ENCODE assay signal across 10 cellular contexts in the genomic region with DNA sequence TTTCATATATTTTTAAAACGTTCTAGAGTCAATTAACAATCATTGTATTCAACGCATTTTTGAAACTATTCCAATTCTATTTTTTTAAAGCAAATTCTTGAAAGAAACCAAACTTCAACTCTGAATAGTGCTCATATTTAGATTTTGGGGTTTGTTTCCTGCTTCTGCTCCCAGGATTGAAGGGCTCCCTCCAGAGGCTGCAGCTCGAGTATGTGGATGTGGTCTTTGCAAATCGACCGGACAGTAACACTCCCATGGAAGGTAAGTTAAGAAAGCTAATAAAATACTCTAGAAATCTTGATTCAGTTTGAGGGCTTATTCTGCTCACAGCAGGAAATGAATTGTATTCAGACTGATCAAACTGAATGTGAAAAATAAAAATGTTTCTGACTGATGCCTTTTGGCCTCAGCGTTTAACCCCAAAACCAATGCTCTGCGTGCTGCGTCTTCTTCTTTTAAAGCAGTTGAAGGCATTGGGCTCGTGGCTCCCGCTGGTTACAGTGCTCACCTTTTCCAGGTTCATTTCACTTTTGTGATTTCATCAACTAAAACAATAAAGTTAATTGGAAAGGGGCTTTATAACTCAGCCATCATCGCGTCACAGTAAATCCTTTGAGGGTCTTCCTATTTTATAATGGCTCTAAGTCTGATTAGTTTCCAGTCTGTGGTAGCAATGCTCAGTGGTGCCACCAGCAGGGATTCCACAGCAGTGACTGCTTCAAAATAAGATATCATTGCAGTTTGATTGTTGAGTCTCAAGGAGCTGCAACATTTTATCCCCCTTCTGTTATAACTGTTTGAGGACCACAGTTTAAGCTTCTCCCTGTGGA.
DNase-seq lines count a peak whose midpoint lies in the region; ATAC-seq and TF ChIP-seq lines count a peak whose summit lies in the region.
"Had no signal": no experiment of that assay in that cellular context is flagged by ENCODE, and none has a peak within 500 bp of the region (broad histone marks: within the 10 kb centered on the region; RNA-seq: fewer than 3 reads in every experiment).

No MANE protein-coding gene starts in this region.

- H3K4me1 ChIP-seq in left ventricle myocardium inferior, result peaks cover 4% of the 10 kb centered on the region
- H3K4me1 ChIP-seq in PC-3 (ENCODE audit: insufficient read depth, low read length), result no peaks in the 10 kb centered on the region
- H3K4me1 ChIP-seq in tibial nerve, result peaks cover 0 to 6% (median 0%) of the 10 kb centered on the region in 4 donors
- H3K4me1 ChIP-seq in effector memory CD4-positive, alpha-beta T cell (ENCODE audit: control insufficient read depth, insufficient read depth, low read length, poor library complexity, severe bottlenecking), result no peaks in the 10 kb centered on the region

- H3K27me3 ChIP-seq in left ventricle myocardium inferior (ENCODE audit: low read depth) (no peaks in the 10 kb centered on the region), PC-3 (ENCODE audit: low read length) (peaks cover 25% of the 10 kb centered on the region), tibial nerve (no peaks in the 10 kb centered on the region)
- no peaks in the 10 kb centered on the region for H3K27me3 ChIP-seq in effector memory CD4-positive, alpha-beta T cell (replicated peaks; ENCODE audit: control insufficient read depth, insufficient read depth, low read length, poor library complexity, severe bottlenecking)

- intact Hi-C loops in left ventricle myocardium inferior (cut with micrococcal nuclease), result no loop called here
- intact Hi-C loops in Right ventricle myocardium inferior (cut with DNase I), result no loop called here
- intact Hi-C loops in PC-3 (cut with micrococcal nuclease), result no loop called here

- no peak for ATAC-seq in Right ventricle myocardium inferior
- no peak for ATAC-seq in PC-3
- ATAC-seq: stimulated activated naive B cell treated with anti-CD40 and anti-IgM and Interleukin-4, amounts not matched to agents 10 μg/mL and 1 μg/mL and 100 μg/mL, for 72 hours had no signal

- TF ChIP-seq CTCF in left ventricle myocardium inferior (IDR thresholded peaks at IDR 0.05; ENCODE audit: borderline replicate concordance) (peak; percentile 48), PC-3 (conservative IDR thresholded peaks at IDR 0.05; ENCODE audit: low read depth, low read length) (peak; percentile 47), tibial nerve (IDR thresholded peaks at IDR 0.05) (peak in 4 of 5 experiments; percentile 15 to 43 (median 32))

- no peak for TF ChIP-seq POLR2A in tibial nerve (IDR thresholded peaks at IDR 0.05)

- CTCF ChIA-PET in PC-3 (lab: Charles Lee), result interaction anchor here (1.6 kb wide), 1 partner anchor 35 kb away, joined by 4 read pairs; no protein-coding TSS in a partner anchor

- H3K36me3 ChIP-seq in left ventricle myocardium inferior, result no peaks in the 10 kb centered on the region
- no peaks in the 10 kb centered on the region for H3K36me3 ChIP-seq in PC-3 (ENCODE audit: low read depth, low read length)
- no peaks in the 10 kb centered on the region for H3K36me3 ChIP-seq in tibial nerve
- no peaks in the 10 kb centered on the region for H3K36me3 ChIP-seq in effector memory CD4-positive, alpha-beta T cell (ENCODE audit: control insufficient read depth, insufficient read depth, low read length)

- DNase-seq in left ventricle myocardium inferior (no peak), Right ventricle myocardium inferior (ENCODE audit: missing footprints) (no peak), PC-3 (peak; percentile 22), foreskin melanocyte (peak; percentile 38), tibial nerve (ENCODE audit: low spot score in 2 of 2) (no peak), NCI-H2029 treated with DMSO at 0.1 percent for 48 hours (lab: John Stamatoyannopoulos, UW) (no peak), NCI-H187 (lab: John Stamatoyannopoulos, UW) (no peak)
- DNase-seq in effector memory CD4-positive, alpha-beta T cell, result no peak
- DNase-seq: stimulated activated naive B cell treated with anti-CD40 and anti-IgM and Interleukin-4, amounts not matched to agents 10 μg/mL and 1 μg/mL and 100 μg/mL, for 72 hours had no signal

- no peak overlapping the region for H3K9ac ChIP-seq in PC-3 (ENCODE audit: low read length)

- BruUV-seq in PC-3 (replicated peaks; lab: Mats Ljungman, UMichigan), result no TSS peak

- 47 to 52% methylated on average over 12 of the region's 12 CpGs for WGBS in tibial nerve, 2 donors

- H3K4me3 ChIP-seq in left ventricle myocardium inferior (no peak overlapping the region), PC-3 (ENCODE audit: low read length) (no peak overlapping the region), tibial nerve (no peak overlapping the region)
- H3K4me3 ChIP-seq in effector memory CD4-positive, alpha-beta T cell (ENCODE audit: insufficient read depth, low read depth, low read length, poor library complexity, severe bottlenecking), result no peak overlapping the region
- H3K4me3 ChIP-seq: SK-N-MC had no signal

- H3K9me3 ChIP-seq in left ventricle myocardium inferior (replicated peaks) (no peaks in the 10 kb centered on the region), PC-3 (ENCODE audit: low read length) (no peaks in the 10 kb centered on the region), tibial nerve (no peaks in the 10 kb centered on the region)
- H3K9me3 ChIP-seq in effector memory CD4-positive, alpha-beta T cell (ENCODE audit: control insufficient read depth, low read length), result no peaks in the 10 kb centered on the region

- H3K27ac ChIP-seq in left ventricle myocardium inferior (replicated peaks), result no peak overlapping the region
- no peak overlapping the region for H3K27ac ChIP-seq in PC-3 (ENCODE audit: low read length)
- peak overlapping the region in 1 of 4 donors; percentile 32 for H3K27ac ChIP-seq in tibial nerve
- no peak overlapping the region for H3K27ac ChIP-seq in effector memory CD4-positive, alpha-beta T cell (ENCODE audit: insufficient read depth, low read length, poor library complexity, severe bottlenecking)
- H3K27ac ChIP-seq: SK-N-MC had no signal

- H3F3A ChIP-seq in PC-3 (ENCODE audit: low read length, unreplicated experiment), result no peaks in the 10 kb centered on the region

- H3K4me2 ChIP-seq in PC-3 (ENCODE audit: low read length), result no peak overlapping the region

- no peak overlapping the region for H2AFZ ChIP-seq in PC-3 (ENCODE audit: low read length)

- TF ChIP-seq EP300 in tibial nerve (IDR thresholded peaks at IDR 0.05), result no peak

- H3K9me2 ChIP-seq in PC-3 (replicated peaks; ENCODE audit: low read length), result no peaks in the 10 kb centered on the region

- POLR2A ChIA-PET in PC-3 (lab: Charles Lee; ENCODE audit: unreplicated experiment), result no interaction called here

- H3K79me2 ChIP-seq in PC-3 (ENCODE audit: low read length), result no peaks in the 10 kb centered on the region

- no peaks in the 10 kb centered on the region for H4K20me1 ChIP-seq in PC-3 (ENCODE audit: low read length)

Comparison
In these comparisons a context has a peak if more than half of its experiments do, and no peak if none do; other contexts are left out.
1. DNase-seq: peak in PC-3 (single experiment) and foreskin melanocyte (single experiment); none in left ventricle myocardium inferior (single experiment), Right ventricle myocardium inferior (single experiment), tibial nerve (0 of 2), effector memory CD4-positive, alpha-beta T cell (0 of 3), NCI-H2029 treated with DMSO at 0.1 percent for 48 hours (single experiment) and NCI-H187 (0 of 2).
2. Peak in every context shown above with its lines, with median percentiles within 50 percentile points of each other: CTCF ChIP-seq.